In genomic region chr6:117938324-117938995, GRCh38 we compare ENCODE assay signal across 23 cellular contexts. TPM values are rescaled to one million over a fixed set of nuclear protein-coding genes. Genes with fewer than 3 reads are reported as not detected.
DNase-seq lines count a peak whose midpoint lies in the region; ATAC-seq and TF ChIP-seq lines count a peak whose summit lies in the region.
"Had no signal": no experiment of that assay in that cellular context is flagged by ENCODE, and none has a peak within 500 bp of the region (broad histone marks: within the 10 kb centered on the region; RNA-seq: fewer than 3 reads in every experiment).

No MANE protein-coding gene starts in this region.

- no peak for TF ChIP-seq CTCF in prostate gland (IDR thresholded peaks at IDR 0.05)

- no peaks in the 10 kb centered on the region for H3K36me3 Mint-ChIP-seq in activated T-helper 17 cell treated with anti-CD3 and anti-CD28 coated beads, Interleukin-2, amount 50 U/mL, for 72 hours (ENCODE audit: low read depth)

- H3K4me1 ChIP-seq in mesodermal cell (ENCODE audit: control insufficient read depth, insufficient read depth, low read length, poor library complexity, severe bottlenecking) = peaks cover 4% of the 10 kb centered on the region
- H3K4me1 ChIP-seq in prostate gland (replicated peaks) = no peaks in the 10 kb centered on the region
- H3K4me1 ChIP-seq: foreskin keratinocyte, tibial artery had no signal

- H3K27ac Mint-ChIP-seq in activated T-helper 17 cell treated with anti-CD3 and anti-CD28 coated beads, Interleukin-2, amount 50 U/mL, for 72 hours = no peak overlapping the region
- H3K27ac Mint-ChIP-seq: activated CD8-positive, alpha-beta T cell treated with anti-CD3 and anti-CD28 coated beads for 36 hours; activated naive CD4-positive, alpha-beta T cell treated with anti-CD3 and anti-CD28 coated beads for 36 hours; T-helper 2 cell treated with Interferon-gamma antibody and Interleukin-4, amounts not matched to agents 5 μg/mL and 100 μg/mL, for 36 hours had no signal

- ATAC-seq in activated T-helper 17 cell treated with anti-CD3 and anti-CD28 coated beads, Interleukin-2, amount 50 U/mL, for 72 hours (replicated peaks) = no peak
- ATAC-seq: activated CD8-positive, alpha-beta T cell treated with anti-CD3 and anti-CD28 coated beads for 36 hours; foreskin keratinocyte; left colon; stimulated activated naive CD8-positive, alpha-beta T cell treated with anti-CD3 and anti-CD28 coated beads, Interleukin-15, Interleukin-2, amounts not matched to agents 100 U/mL and 50 U/mL, for 24 hours had no signal

- H3K27me3 Mint-ChIP-seq in activated T-helper 17 cell treated with anti-CD3 and anti-CD28 coated beads, Interleukin-2, amount 50 U/mL, for 72 hours = peaks cover 19% of the 10 kb centered on the region

- in situ Hi-C loops in Caki2 (cut with HindIII; ENCODE audit: low pct_unique_long_range_greater_than_20kb, low sequenced_read_pairs) = no loop called here

- H3K9me3 Mint-ChIP-seq in activated T-helper 17 cell treated with anti-CD3 and anti-CD28 coated beads, Interleukin-2, amount 50 U/mL, for 72 hours = no peaks in the 10 kb centered on the region
- H3K9me3 Mint-ChIP-seq: activated CD8-positive, alpha-beta T cell treated with anti-CD3 and anti-CD28 coated beads for 36 hours; activated naive CD4-positive, alpha-beta T cell treated with anti-CD3 and anti-CD28 coated beads for 36 hours; central memory CD8-positive, alpha-beta T cell; T-helper 2 cell treated with Interferon-gamma antibody and Interleukin-4, amounts not matched to agents 5 μg/mL and 100 μg/mL, for 36 hours had no signal

- no peak for TF ChIP-seq POLR2A in prostate gland (IDR thresholded peaks at IDR 0.05)

- H3K4me1 Mint-ChIP-seq in activated T-helper 17 cell treated with anti-CD3 and anti-CD28 coated beads, Interleukin-2, amount 50 U/mL, for 72 hours = no peaks in the 10 kb centered on the region
- H3K4me1 Mint-ChIP-seq: central memory CD8-positive, alpha-beta T cell had no signal

- H3K4me3 Mint-ChIP-seq in activated T-helper 17 cell treated with anti-CD3 and anti-CD28 coated beads, Interleukin-2, amount 50 U/mL, for 72 hours = no peak overlapping the region
- H3K4me3 Mint-ChIP-seq: activated CD8-positive, alpha-beta T cell treated with anti-CD3 and anti-CD28 coated beads for 36 hours; activated naive CD4-positive, alpha-beta T cell treated with anti-CD3 and anti-CD28 coated beads for 36 hours; central memory CD8-positive, alpha-beta T cell; T-helper 2 cell treated with Interferon-gamma antibody and Interleukin-4, amounts not matched to agents 5 μg/mL and 100 μg/mL, for 36 hours had no signal

- 90 to 100% methylated on average over 3 to 4 of the region's 5 CpGs for WGBS in mesodermal cell (ENCODE audit: insufficient coverage in 2 of 2), 2 experiments
- 68% methylated on average over 5 of the region's 5 CpGs for WGBS in prostate gland

- DNase-seq in Caki2 (ENCODE audit: low read depth) (peak; percentile 20), Daoy (ENCODE audit: low read depth) (peak; percentile 4), astrocyte of the hippocampus (ENCODE audit: low read depth, low spot score) (peak; percentile 29), HuH-7 (ENCODE audit: low spot score) (no peak), prostate gland (ENCODE audit: low spot score) (no peak)
- DNase-seq: activated CD4-positive, CD25-positive, alpha-beta regulatory T cell; activated CD8-positive, alpha-beta T cell treated with anti-CD3 and anti-CD28 coated beads for 36 hours; activated naive CD4-positive, alpha-beta T cell treated with anti-CD3 and anti-CD28 coated beads for 36 hours; activated T-cell treated with anti-CD3 and anti-CD28 coated beads, Interleukin-2, amount 50 U/mL, for 1 hour; foreskin keratinocyte; H7; left colon; NK-92 treated with Interleukin-12 subunit alpha and Interleukin-12 subunit beta, amount 100 ng/mL, for 24 hours; stimulated activated CD4-positive, alpha-beta T cell treated with anti-CD3 and anti-CD28 coated beads, Interleukin-2, amount 100 ng/mL, for 48 hours; stimulated activated naive CD8-positive, alpha-beta T cell treated with anti-CD3 and anti-CD28 coated beads, Interleukin-15, Interleukin-2, amounts not matched to agents 100 U/mL and 50 U/mL, for 24 hours; tibial artery had no signal

- H3K36me3 ChIP-seq in mesodermal cell (ENCODE audit: control insufficient read depth, insufficient read depth, low read length) (no peaks in the 10 kb centered on the region), prostate gland (no peaks in the 10 kb centered on the region)
- H3K36me3 ChIP-seq: tibial artery had no signal

- intact Hi-C loops in prostate gland (cut with DNase I) = no loop called here

- H3K27ac ChIP-seq in mesodermal cell (ENCODE audit: low read depth, low read length, severe bottlenecking) = peak overlapping the region; percentile 66
- no peak overlapping the region for H3K27ac ChIP-seq in prostate gland
- H3K27ac ChIP-seq: foreskin keratinocyte, tibial artery had no signal

- H3K9me3 ChIP-seq in mesodermal cell (ENCODE audit: control insufficient read depth, low read length) = no peaks in the 10 kb centered on the region
- H3K9me3 ChIP-seq in prostate gland = no peaks in the 10 kb centered on the region
- H3K9me3 ChIP-seq: tibial artery had no signal

- no peak overlapping the region for H3K4me3 ChIP-seq in mesodermal cell (ENCODE audit: extremely low read depth, insufficient read depth, low read length, poor library complexity, severe bottlenecking)
- H3K4me3 ChIP-seq in prostate gland = no peak overlapping the region
- H3K4me3 ChIP-seq: smooth muscle cell, tibial artery had no signal

- H3K27me3 ChIP-seq in prostate gland (replicated peaks; ENCODE audit: insufficient read depth) = no peaks in the 10 kb centered on the region
- H3K27me3 ChIP-seq: foreskin keratinocyte had no signal

RNA-seq across cellular contexts. Expression of gene SLC35F1, which starts 31.4 kb away (rescaled TPM):
- not detected in 2 replicates for total RNA-seq in Caki2 (2014; rRNA removed; shearing (Covaris generic); ENCODE audit: low replicate concordance)
- total RNA-seq in Daoy (2014; rRNA removed; shearing (Covaris generic)) = 0.17 and 0.77 TPM in 2 replicates
- 19.2 TPM for polyA plus RNA-seq in mesodermal cell (2013, experiment 1 of 2)
- 15.4 TPM for polyA plus RNA-seq in mesodermal cell (2013, experiment 2 of 2)
- under 1 TPM; 0.04 to 0.16 TPM for total RNA-seq in activated T-helper 17 cell treated with anti-CD3 and anti-CD28 coated beads, Interleukin-2, amount 50 U/mL, for 72 hours
- 1 to 10 TPM; 1.5 to 2.1 TPM for total RNA-seq in prostate gland
- total RNA-seq: epithelial cell of proximal tubule, foreskin keratinocyte, mononuclear cell had no signal
- polyA plus RNA-seq: foreskin keratinocyte had no signal

Comparison
In these comparisons a context has a peak if more than half of its experiments do, and no peak if none do; other contexts are left out.
1. DNase-seq: peak in Caki2 (single experiment), Daoy (single experiment) and astrocyte of the hippocampus (single experiment); none in HuH-7 (single experiment) and prostate gland (single experiment).